ENCODE assay signal across 8 cellular contexts in the genomic region with DNA sequence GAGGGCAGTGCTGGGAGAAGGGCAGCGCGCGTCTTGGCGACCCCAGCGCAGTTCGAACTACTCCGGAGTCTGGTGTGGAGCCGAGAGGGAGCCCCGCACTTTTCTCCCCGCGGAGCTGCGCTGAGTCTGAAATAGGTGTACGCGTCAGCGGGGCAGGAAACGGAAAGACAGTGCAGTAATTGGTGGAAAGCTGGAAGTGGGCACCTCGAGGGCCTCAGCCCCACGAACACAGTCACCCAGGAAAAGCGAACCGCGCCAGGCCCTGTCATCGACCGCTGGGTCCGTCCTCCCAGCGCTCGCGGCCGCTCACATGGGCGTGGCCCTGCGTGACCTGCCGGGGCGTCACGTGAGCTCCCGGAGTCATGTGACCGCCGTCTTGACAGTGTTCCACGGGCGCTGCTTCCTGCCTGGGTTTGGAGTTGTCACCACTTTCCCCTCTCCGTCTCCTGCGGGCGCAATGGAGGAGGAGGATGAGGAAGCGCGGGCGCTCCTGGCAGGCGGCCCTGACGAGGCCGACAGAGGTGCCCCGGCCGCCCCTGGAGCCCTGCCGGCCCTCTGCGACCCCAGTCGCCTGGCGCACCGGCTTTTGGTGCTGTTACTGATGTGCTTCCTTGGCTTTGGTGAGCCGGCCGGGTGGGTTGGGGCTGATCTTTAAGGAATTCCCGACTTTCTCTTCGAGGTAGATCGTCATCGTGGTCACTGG. TPM values are rescaled to one million over a fixed set of nuclear protein-coding genes. Genes with fewer than 3 reads are reported as not detected.
DNase-seq lines count a peak whose midpoint lies in the region; ATAC-seq and TF ChIP-seq lines count a peak whose summit lies in the region.

A gene with protein sequence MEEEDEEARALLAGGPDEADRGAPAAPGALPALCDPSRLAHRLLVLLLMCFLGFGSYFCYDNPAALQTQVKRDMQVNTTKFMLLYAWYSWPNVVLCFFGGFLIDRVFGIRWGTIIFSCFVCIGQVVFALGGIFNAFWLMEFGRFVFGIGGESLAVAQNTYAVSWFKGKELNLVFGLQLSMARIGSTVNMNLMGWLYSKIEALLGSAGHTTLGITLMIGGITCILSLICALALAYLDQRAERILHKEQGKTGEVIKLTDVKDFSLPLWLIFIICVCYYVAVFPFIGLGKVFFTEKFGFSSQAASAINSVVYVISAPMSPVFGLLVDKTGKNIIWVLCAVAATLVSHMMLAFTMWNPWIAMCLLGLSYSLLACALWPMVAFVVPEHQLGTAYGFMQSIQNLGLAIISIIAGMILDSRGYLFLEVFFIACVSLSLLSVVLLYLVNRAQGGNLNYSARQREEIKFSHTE (plus strand): TSS at position 359 of the 703 bp plus-strand sequence. CDS start 99 bp downstream, at position 458.

- H3K27me3 ChIP-seq in upper lobe of right lung, result no peaks in the 10 kb centered on the region

- H3K4me1 Mint-ChIP-seq in T-helper 1 cell treated with Interleukin-12 subunit alpha and Interleukin-12 subunit beta and Interleukin-4 antibody, amounts not matched to agents 30 μg/mL and 1 μg/mL, for 36 hours (ENCODE audit: low read depth), result peaks cover 23% of the 10 kb centered on the region
- peaks cover 8% of the 10 kb centered on the region for H3K4me1 Mint-ChIP-seq in progenitor cell of endocrine pancreas (ENCODE audit: low read depth)

- peaks cover 25% of the 10 kb centered on the region for H3K27me3 Mint-ChIP-seq in T-helper 1 cell treated with Interleukin-12 subunit alpha and Interleukin-12 subunit beta and Interleukin-4 antibody, amounts not matched to agents 30 μg/mL and 1 μg/mL, for 36 hours (ENCODE audit: low read depth)
- H3K27me3 Mint-ChIP-seq in progenitor cell of endocrine pancreas, result peaks cover 36% of the 10 kb centered on the region

- H3K36me3 ChIP-seq in upper lobe of right lung, result peaks cover 20% of the 10 kb centered on the region

- peak; percentile 98 for ATAC-seq in GM18498 (IDR thresholded peaks at IDR 0.05; ENCODE audit: unreplicated experiment)
- ATAC-seq in HG02885 (IDR thresholded peaks at IDR 0.05; ENCODE audit: poor library complexity, unreplicated experiment), result peak; percentile 98
- peak; percentile 99 for ATAC-seq in left cardiac atrium
- ATAC-seq in upper lobe of right lung, result peak; percentile 99

- H3K9me3 Mint-ChIP-seq in T-helper 1 cell treated with Interleukin-12 subunit alpha and Interleukin-12 subunit beta and Interleukin-4 antibody, amounts not matched to agents 30 μg/mL and 1 μg/mL, for 36 hours, result no peaks in the 10 kb centered on the region
- no peaks in the 10 kb centered on the region for H3K9me3 Mint-ChIP-seq in progenitor cell of endocrine pancreas (ENCODE audit: low read depth)

- peak within 1 kb of the TSS; percentile 88 for H3K27ac ChIP-seq in upper lobe of right lung

- H3K4me1 ChIP-seq in upper lobe of right lung, result peaks cover 14% of the 10 kb centered on the region

- H3K27ac Mint-ChIP-seq in T-helper 1 cell treated with Interleukin-12 subunit alpha and Interleukin-12 subunit beta and Interleukin-4 antibody, amounts not matched to agents 30 μg/mL and 1 μg/mL, for 36 hours, result peak within 1 kb of the TSS; percentile 83
- H3K27ac Mint-ChIP-seq in progenitor cell of endocrine pancreas, result peak within 1 kb of the TSS; percentile 87

- peak; percentile 64 for DNase-seq in NCI-H1694 treated with DMSO at 0.1 percent for 48 hours (lab: John Stamatoyannopoulos, UW)
- DNase-seq in amniotic stem cell (lab: John Stamatoyannopoulos, UW), result peak; percentile 75
- peak; percentile 98 for DNase-seq in left cardiac atrium
- peak; percentile 85 for DNase-seq in progenitor cell of endocrine pancreas (ENCODE audit: low spot score, unreplicated experiment)
- peak; percentile 98 for DNase-seq in upper lobe of right lung

- intact Hi-C loops in left cardiac atrium (cut with DNase I) (no loop called here), upper lobe of right lung (cut with DNase I) (no loop called here)

- peaks cover 7% of the 10 kb centered on the region for H3K36me3 Mint-ChIP-seq in T-helper 1 cell treated with Interleukin-12 subunit alpha and Interleukin-12 subunit beta and Interleukin-4 antibody, amounts not matched to agents 30 μg/mL and 1 μg/mL, for 36 hours (ENCODE audit: low read depth)
- no peaks in the 10 kb centered on the region for H3K36me3 Mint-ChIP-seq in progenitor cell of endocrine pancreas (ENCODE audit: insufficient read depth)

- peak within 1 kb of the TSS; percentile 92 for H3K4me3 ChIP-seq in upper lobe of right lung

- no peak for TF ChIP-seq CTCF in progenitor cell of endocrine pancreas (IDR thresholded peaks at IDR 0.05; ENCODE audit: unreplicated experiment)
- TF ChIP-seq CTCF in upper lobe of right lung (IDR thresholded peaks at IDR 0.05), result no peak

- no peaks in the 10 kb centered on the region for H3K9me3 ChIP-seq in upper lobe of right lung

- peak within 1 kb of the TSS; percentile 89 for H3K4me3 Mint-ChIP-seq in T-helper 1 cell treated with Interleukin-12 subunit alpha and Interleukin-12 subunit beta and Interleukin-4 antibody, amounts not matched to agents 30 μg/mL and 1 μg/mL, for 36 hours
- peak within 1 kb of the TSS; percentile 84 for H3K4me3 Mint-ChIP-seq in progenitor cell of endocrine pancreas (ENCODE audit: low read depth)

RNA-seq across cellular contexts. Expression of the gene that starts here (rescaled TPM):
- total RNA-seq in left cardiac atrium (10 to 100 TPM; 42.6 to 47.4 TPM), progenitor cell of endocrine pancreas (17.6 and 17.8 TPM in 2 replicates), upper lobe of right lung (84.5 TPM)

Comparison
In these comparisons a context has a peak if more than half of its experiments do, and no peak if none do; other contexts are left out.
1. Peak in every context shown above with its lines: DNase-seq, ATAC-seq, H3K4me3 ChIP-seq and H3K27ac ChIP-seq.